Comparison of ENCODE assay signal across 17 cellular contexts in genomic region chr20:59164681-59165388, GRCh38. TPM values are rescaled to one million over a fixed set of nuclear protein-coding genes. Genes with fewer than 3 reads are reported as not detected.
DNase-seq lines count a peak whose midpoint lies in the region; ATAC-seq and TF ChIP-seq lines count a peak whose summit lies in the region.
"Had no signal": no experiment of that assay in that cellular context is flagged by ENCODE, and none has a peak within 500 bp of the region (broad histone marks: within the 10 kb centered on the region; RNA-seq: fewer than 3 reads in every experiment).

No MANE protein-coding gene starts in this region.

- peaks cover 0 to 4% (median 0%) of the 10 kb centered on the region in 4 donors for H3K4me1 ChIP-seq in stomach

- H3K36me3 ChIP-seq in stomach = no peaks in the 10 kb centered on the region

- no peak for TF ChIP-seq EP300 in stomach (IDR thresholded peaks at IDR 0.05)

- peak overlapping the region in 4 of 5 donors; percentile 35 to 74 (median 62) for H3K27ac ChIP-seq in stomach
- H3K27ac ChIP-seq: SK-N-MC had no signal

- no peak overlapping the region for H3K4me3 ChIP-seq in stomach
- H3K4me3 ChIP-seq: SK-N-MC had no signal

- H3K4me3 Mint-ChIP-seq in T-helper 2 cell treated with Interferon-gamma antibody and Interleukin-4, amounts not matched to agents 5 μg/mL and 100 μg/mL, for 36 hours = peak overlapping the region; percentile 88
- H3K4me3 Mint-ChIP-seq: nephron progenitor cell had no signal

- TF ChIP-seq POLR2A in stomach (IDR thresholded peaks at IDR 0.05) = no peak

- no peaks in the 10 kb centered on the region for H3K27me3 Mint-ChIP-seq in T-helper 2 cell treated with Interferon-gamma antibody and Interleukin-4, amounts not matched to agents 5 μg/mL and 100 μg/mL, for 36 hours (ENCODE audit: low read depth)

- H3K9me3 Mint-ChIP-seq in T-helper 2 cell treated with Interferon-gamma antibody and Interleukin-4, amounts not matched to agents 5 μg/mL and 100 μg/mL, for 36 hours = peaks cover 12% of the 10 kb centered on the region

- H3K27me3 ChIP-seq in stomach = peaks cover 0 to 6% (median 0%) of the 10 kb centered on the region in 3 donors

- peak overlapping the region; percentile 89 for H3K27ac Mint-ChIP-seq in T-helper 2 cell treated with Interferon-gamma antibody and Interleukin-4, amounts not matched to agents 5 μg/mL and 100 μg/mL, for 36 hours
- H3K27ac Mint-ChIP-seq: nephron progenitor cell had no signal

- TF ChIP-seq CTCF in stomach (IDR thresholded peaks at IDR 0.05) = no peak

- peaks cover 0 to 4% (median 0%) of the 10 kb centered on the region in 4 donors for H3K9me3 ChIP-seq in stomach

- H3K4me1 Mint-ChIP-seq in T-helper 2 cell treated with Interferon-gamma antibody and Interleukin-4, amounts not matched to agents 5 μg/mL and 100 μg/mL, for 36 hours (ENCODE audit: low read depth) = peaks cover 81% of the 10 kb centered on the region
- H3K4me1 Mint-ChIP-seq: nephron progenitor cell had no signal

- H3K36me3 Mint-ChIP-seq in T-helper 2 cell treated with Interferon-gamma antibody and Interleukin-4, amounts not matched to agents 5 μg/mL and 100 μg/mL, for 36 hours (ENCODE audit: low read depth) = peaks cover 23% of the 10 kb centered on the region

- ATAC-seq in left colon (peak; percentile 8), left lobe of liver (no peak)
- ATAC-seq: sciatic nerve had no signal

- peak; percentile 55 for DNase-seq in activated CD8-positive, alpha-beta memory T cell treated with anti-CD3 and anti-CD28 coated beads, Interleukin-2, amount 50 U/mL, for 48 hours
- no peak for DNase-seq in activated CD8-positive, alpha-beta memory T cell treated with anti-CD3 and anti-CD28 coated beads, Interleukin-2, amount 50 U/mL, for 4 hours
- DNase-seq in T-helper 2 cell treated with Interferon-gamma antibody and Interleukin-4, amounts not matched to agents 5 μg/mL and 100 μg/mL, for 36 hours (ENCODE audit: low spot score) = no peak
- no peak for DNase-seq in left colon
- no peak for DNase-seq in stomach
- DNase-seq in activated effector memory CD4-positive, alpha-beta T cell treated with Interleukin-2 at 50 U/mL for 16 hours = no peak
- DNase-seq in left lobe of liver (ENCODE audit: low spot score) = no peak
- no peak for DNase-seq in nucleus accumbens (lab: John Stamatoyannopoulos, UW)
- DNase-seq: cerebellar nuclear complex, MM.1S, NCI-H2171 treated with DMSO at 0.1 percent for 48 hours, nephron progenitor cell, substantia nigra had no signal

- intact Hi-C loops in left colon (cut with DNase I, micrococcal nuclease) = no loop called here
- intact Hi-C loops in stomach (cut with DNase I; ENCODE audit: low total_unique reads) = no loop called here

- WGBS in stomach, 5 donors = 66 to 77% (median 73%) methylated on average over 9 of the region's 9 CpGs

RNA-seq across cellular contexts. Expression of gene ZNF831, which starts 1.2 kb away (rescaled TPM):
- under 1 TPM; 0.15 to 0.61 TPM for total RNA-seq in left colon
- 1 to 10 TPM in 3 of 5 donors, under 1 TPM in 1, not detected in 1; under 0.01 to 2.9 (median 1.2) TPM for total RNA-seq in stomach
- polyA plus RNA-seq in stomach = under 1 TPM; 0.06 to 0.31 (median 0.15) TPM
- total RNA-seq in left lobe of liver = 0.05 TPM
- total RNA-seq: epithelial cell of proximal tubule, HT-29 had no signal
